28 cellular contexts compared by ENCODE assay signal in genomic region chr10:13472359-13472758, GRCh38.
"Had no signal": no experiment of that assay in that cellular context is flagged by ENCODE, and none has a peak within 500 bp of the region (broad histone marks: within the 10 kb centered on the region; RNA-seq: fewer than 3 reads in every experiment).

No MANE protein-coding gene starts in this region.

- H3K9me3 ChIP-seq: stomach, suprapubic skin, testis, thoracic aorta, thyroid gland, tibial artery, tibial nerve, transverse colon, upper lobe of left lung, upper lobe of right lung, uterus, vagina had no signal

- H3K27ac Mint-ChIP-seq: stimulated activated effector memory CD8-positive, alpha-beta T cell treated with anti-CD3 and anti-CD28 coated beads, Interleukin-12 subunit alpha, Interleukin-12 subunit beta, amount 100 ng/mL, for 72 hours; stimulated activated memory B cell treated with anti-CD40 and anti-IgM and Interleukin-4, amounts not matched to agents 10 μg/mL and 1 μg/mL and 100 μg/mL, for 72 hours; stimulated activated naive B cell treated with anti-CD40 and anti-IgM and Interleukin-4, amounts not matched to agents 10 μg/mL and 1 μg/mL and 100 μg/mL, for 72 hours; stimulated activated naive CD8-positive, alpha-beta T cell treated with anti-CD3 and anti-CD28 coated beads, Interleukin-15, amount 100 ng/mL, for 72 hours; stimulated activated naive CD8-positive, alpha-beta T cell treated with anti-CD3 and anti-CD28 coated beads, Interleukin-15, Interleukin-2, amounts not matched to agents 100 ng/mL and 50 ng/mL, for 24 hours; type B pancreatic cell had no signal

- H3K4me3 ChIP-seq: stomach, suprapubic skin, testis, thoracic aorta, thyroid gland, tibial artery, tibial nerve, transverse colon, upper lobe of left lung, upper lobe of right lung, uterus, vagina had no signal

- H3K4me3 Mint-ChIP-seq: stimulated activated effector memory CD8-positive, alpha-beta T cell treated with anti-CD3 and anti-CD28 coated beads, Interleukin-12 subunit alpha, Interleukin-12 subunit beta, amount 100 ng/mL, for 72 hours; stimulated activated memory B cell treated with anti-CD40 and anti-IgM and Interleukin-4, amounts not matched to agents 10 μg/mL and 1 μg/mL and 100 μg/mL, for 72 hours; stimulated activated naive B cell treated with anti-CD40 and anti-IgM and Interleukin-4, amounts not matched to agents 10 μg/mL and 1 μg/mL and 100 μg/mL, for 72 hours; stimulated activated naive CD8-positive, alpha-beta T cell treated with anti-CD3 and anti-CD28 coated beads, Interleukin-15, amount 100 ng/mL, for 72 hours; stimulated activated naive CD8-positive, alpha-beta T cell treated with anti-CD3 and anti-CD28 coated beads, Interleukin-15, Interleukin-2, amounts not matched to agents 100 ng/mL and 50 ng/mL, for 24 hours; type B pancreatic cell had no signal

- H3K27ac ChIP-seq: stomach, suprapubic skin, testis, thoracic aorta, thyroid gland, tibial artery, tibial nerve, transverse colon, upper lobe of left lung, upper lobe of right lung, uterus, vagina had no signal

- H3K27me3 Mint-ChIP-seq: stimulated activated naive B cell treated with anti-CD40 and anti-IgM and Interleukin-4, amounts not matched to agents 10 μg/mL and 1 μg/mL and 100 μg/mL, for 72 hours; stimulated activated naive CD8-positive, alpha-beta T cell treated with anti-CD3 and anti-CD28 coated beads, Interleukin-15, Interleukin-2, amounts not matched to agents 100 ng/mL and 50 ng/mL, for 24 hours; type B pancreatic cell had no signal

- H3K9me3 Mint-ChIP-seq: stimulated activated effector memory CD8-positive, alpha-beta T cell treated with anti-CD3 and anti-CD28 coated beads, Interleukin-12 subunit alpha, Interleukin-12 subunit beta, amount 100 ng/mL, for 72 hours; stimulated activated memory B cell treated with anti-CD40 and anti-IgM and Interleukin-4, amounts not matched to agents 10 μg/mL and 1 μg/mL and 100 μg/mL, for 72 hours; stimulated activated naive B cell treated with anti-CD40 and anti-IgM and Interleukin-4, amounts not matched to agents 10 μg/mL and 1 μg/mL and 100 μg/mL, for 72 hours; stimulated activated naive CD8-positive, alpha-beta T cell treated with anti-CD3 and anti-CD28 coated beads, Interleukin-15, amount 100 ng/mL, for 72 hours; stimulated activated naive CD8-positive, alpha-beta T cell treated with anti-CD3 and anti-CD28 coated beads, Interleukin-15, Interleukin-2, amounts not matched to agents 100 ng/mL and 50 ng/mL, for 24 hours; type B pancreatic cell had no signal

- H3K4me1 Mint-ChIP-seq: stimulated activated effector memory CD8-positive, alpha-beta T cell treated with anti-CD3 and anti-CD28 coated beads, Interleukin-12 subunit alpha, Interleukin-12 subunit beta, amount 100 ng/mL, for 72 hours; stimulated activated memory B cell treated with anti-CD40 and anti-IgM and Interleukin-4, amounts not matched to agents 10 μg/mL and 1 μg/mL and 100 μg/mL, for 72 hours; stimulated activated naive B cell treated with anti-CD40 and anti-IgM and Interleukin-4, amounts not matched to agents 10 μg/mL and 1 μg/mL and 100 μg/mL, for 72 hours; stimulated activated naive CD8-positive, alpha-beta T cell treated with anti-CD3 and anti-CD28 coated beads, Interleukin-15, amount 100 ng/mL, for 72 hours had no signal

- H3K27me3 ChIP-seq: stomach, suprapubic skin, testis, thyroid gland, tibial artery, tibial nerve, transverse colon, upper lobe of left lung, upper lobe of right lung, uterus, vagina had no signal

- H3K36me3 ChIP-seq: suprapubic skin, thoracic aorta, transverse colon, upper lobe of right lung, uterus, vagina had no signal

- H3K4me1 ChIP-seq: stomach, suprapubic skin, testis, thyroid gland, tibial artery, tibial nerve, transverse colon, upper lobe of left lung, upper lobe of right lung, uterus, vagina had no signal

- DNase-seq: stimulated activated CD4-positive, alpha-beta T cell treated with anti-CD3 and anti-CD28 coated beads, Interleukin-2, amount 100 ng/mL, for 48 hours; stimulated activated CD4-positive, alpha-beta T cell treated with anti-CD3 and anti-CD28 coated beads, Interleukin-4, amount 100 ng/mL, for 1 hour; stimulated activated CD4-positive, alpha-beta T cell treated with anti-CD3 and anti-CD28 coated beads, Interleukin-4, amount 100 ng/mL, for 24 hours; stimulated activated CD4-positive, alpha-beta T cell treated with anti-CD3 and anti-CD28 coated beads, Interleukin-4, amount 100 ng/mL, for 4 hours; stimulated activated CD8-positive, alpha-beta memory T cell treated with anti-CD3 and anti-CD28 coated beads, Interleukin-4, amount 100 ng/mL, for 48 hours; stimulated activated naive B cell treated with anti-CD40 and anti-IgM and Interleukin-4, amounts not matched to agents 10 μg/mL and 1 μg/mL and 100 μg/mL, for 72 hours; stimulated activated naive CD4-positive, alpha-beta T cell; stimulated activated naive CD4-positive, alpha-beta T cell treated with Interleukin-2 at 50 U/mL for 16 hours; stimulated activated naive CD8-positive, alpha-beta T cell treated with anti-CD3 and anti-CD28 coated beads, Interleukin-15, amount 100 ng/mL, for 72 hours; stimulated activated naive CD8-positive, alpha-beta T cell treated with anti-CD3 and anti-CD28 coated beads, Interleukin-15, Interleukin-2, amounts not matched to agents 100 U/mL and 50 U/mL, for 24 hours; stomach; substantia nigra; testis; thyroid gland; tibial artery; transverse colon; trophoblast cell; upper lobe of left lung; upper lobe of right lung; uterus had no signal

- H3K36me3 Mint-ChIP-seq: stimulated activated effector memory CD8-positive, alpha-beta T cell treated with anti-CD3 and anti-CD28 coated beads, Interleukin-12 subunit alpha, Interleukin-12 subunit beta, amount 100 ng/mL, for 72 hours; stimulated activated memory B cell treated with anti-CD40 and anti-IgM and Interleukin-4, amounts not matched to agents 10 μg/mL and 1 μg/mL and 100 μg/mL, for 72 hours; stimulated activated naive B cell treated with anti-CD40 and anti-IgM and Interleukin-4, amounts not matched to agents 10 μg/mL and 1 μg/mL and 100 μg/mL, for 72 hours; type B pancreatic cell had no signal

- ATAC-seq: stimulated activated effector memory CD8-positive, alpha-beta T cell treated with anti-CD3 and anti-CD28 coated beads, Interleukin-12 subunit alpha, Interleukin-12 subunit beta, amount 100 ng/mL, for 72 hours; stimulated activated memory B cell treated with anti-CD40 and anti-IgM and Interleukin-4, amounts not matched to agents 10 μg/mL and 1 μg/mL and 100 μg/mL, for 72 hours; stimulated activated naive B cell treated with anti-CD40 and anti-IgM and Interleukin-4, amounts not matched to agents 10 μg/mL and 1 μg/mL and 100 μg/mL, for 72 hours; stimulated activated naive CD8-positive, alpha-beta T cell treated with anti-CD3 and anti-CD28 coated beads, Interleukin-15, amount 100 ng/mL, for 72 hours; stimulated activated naive CD8-positive, alpha-beta T cell treated with anti-CD3 and anti-CD28 coated beads, Interleukin-15, Interleukin-2, amounts not matched to agents 100 U/mL and 50 U/mL, for 24 hours; upper lobe of right lung had no signal
